In the genomic region with DNA sequence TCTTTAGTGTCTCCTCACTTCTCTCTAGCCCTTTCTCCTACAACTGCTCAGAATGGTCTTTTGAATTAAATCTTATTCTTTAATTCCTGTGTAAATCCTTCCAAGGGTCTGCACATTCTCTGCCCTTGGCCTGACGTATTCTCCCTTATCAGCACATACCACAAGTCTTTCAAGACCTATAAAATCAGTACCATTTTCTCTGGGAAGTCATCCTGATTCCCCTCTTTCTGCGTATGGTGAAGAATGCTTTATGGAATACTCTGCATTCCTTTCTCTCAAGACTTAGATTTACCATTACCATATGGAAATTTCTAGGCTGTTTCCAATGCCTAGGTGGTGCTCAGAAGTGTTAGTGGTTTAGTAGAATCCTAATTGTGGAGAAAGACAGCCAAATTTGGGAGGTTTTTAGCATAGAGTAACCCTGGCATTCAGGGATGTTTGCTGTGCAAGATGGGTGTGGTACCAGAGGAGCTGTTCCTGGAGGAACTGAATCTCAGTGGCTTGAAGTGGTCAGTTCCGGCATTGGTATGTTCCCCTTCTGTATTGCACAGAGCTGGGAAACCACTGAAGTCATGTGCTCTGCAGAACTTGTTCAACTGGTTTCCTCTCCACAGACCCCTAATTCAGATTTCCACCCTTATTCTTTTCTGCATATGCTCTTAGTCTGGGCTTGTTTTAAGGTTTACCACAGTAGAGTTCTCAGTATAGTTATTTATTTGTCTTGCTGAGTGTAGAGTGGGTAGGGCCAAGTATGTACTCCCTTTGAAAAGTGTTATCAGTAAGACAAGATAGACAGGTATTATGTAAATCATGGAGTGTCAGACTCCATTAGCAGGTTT, we compare ENCODE assay signal across 8 cellular contexts. TPM values are rescaled to one million over a fixed set of nuclear protein-coding genes. Genes with fewer than 3 reads are reported as not detected.
DNase-seq lines count a peak whose midpoint lies in the region; ATAC-seq, FAIRE-seq and TF ChIP-seq lines count a peak whose summit lies in the region.

No MANE protein-coding gene starts in this region.

- H3K27ac ChIP-seq in ascending aorta (peak overlapping the region; percentile 28 to 30), keratinocyte (ENCODE audit: control insufficient read depth, insufficient read depth, low read length) (peak overlapping the region; percentile 89), upper lobe of right lung (peak overlapping the region; percentile 80)

- H3K9me3 ChIP-seq in ascending aorta (no peaks in the 10 kb centered on the region), keratinocyte (ENCODE audit: control insufficient read depth, low read depth, low read length) (no peaks in the 10 kb centered on the region), upper lobe of right lung (no peaks in the 10 kb centered on the region)

- intact Hi-C loops in ascending aorta (cut with DNase I), result no loop called here
- intact Hi-C loops in upper lobe of right lung (cut with DNase I), result no loop called here

- H3K4me1 ChIP-seq in ascending aorta, result peaks cover 10 to 44% of the 10 kb centered on the region in 2 donors
- H3K4me1 ChIP-seq in keratinocyte (ENCODE audit: control insufficient read depth, extremely low read depth, insufficient read depth, low read length), result peaks cover 45% of the 10 kb centered on the region
- H3K4me1 ChIP-seq in upper lobe of right lung, result peaks cover 60% of the 10 kb centered on the region

- H3K79me2 ChIP-seq in keratinocyte (ENCODE audit: control insufficient read depth, insufficient read depth, low read length), result peaks cover 79% of the 10 kb centered on the region

- no peak for TF ChIP-seq POLR2A in NB4 (IDR thresholded peaks at IDR 0.05; ENCODE audit: extremely low read depth, insufficient read length)

- FAIRE-seq in keratinocyte (lab: Jason Lieb, UNC), result peak; percentile 75

- dilution Hi-C loops in keratinocyte (cut with MboI; ENCODE audit: extremely low pct_ligation_motif_present, low sequenced_read_pairs), result no loop called here

- H3K27me3 ChIP-seq in ascending aorta (no peaks in the 10 kb centered on the region), keratinocyte (ENCODE audit: control insufficient read depth, extremely low read depth, insufficient read depth, low read length) (no peaks in the 10 kb centered on the region), upper lobe of right lung (no peaks in the 10 kb centered on the region)

- peak overlapping the region; percentile 97 for H3K4me2 ChIP-seq in keratinocyte (ENCODE audit: control insufficient read depth, extremely low read depth, insufficient read depth, low read depth, low read length)

- H3K9me1 ChIP-seq in keratinocyte (ENCODE audit: control insufficient read depth, extremely low read depth, insufficient read depth, low read length), result no peaks in the 10 kb centered on the region

- POLR2A ChIA-PET in HEK293T (lab: Yijun Ruan, JAX), result interaction anchor here (1.2 to 2.6 kb wide), 2 partner anchors 12 to 24 kb away, joined by 5 to 17 read pairs; partner anchors contain the start of gene IQGAP1

- no peaks in the 10 kb centered on the region for H3K36me3 ChIP-seq in ascending aorta
- H3K36me3 ChIP-seq in keratinocyte (ENCODE audit: control insufficient read depth in 2 of 2, extremely low read depth in 1 of 2, insufficient read depth in 2 of 2, low read length in 2 of 2), result peaks cover 2 to 4% of the 10 kb centered on the region in 2 experiments
- H3K36me3 ChIP-seq in upper lobe of right lung, result no peaks in the 10 kb centered on the region

- ATAC-seq in GM18502 (IDR thresholded peaks at IDR 0.05; ENCODE audit: poor library complexity, unreplicated experiment) (peak; percentile 95), upper lobe of right lung (peak; percentile 98)

- CTCF ChIA-PET in HEK293T (lab: Yijun Ruan, JAX), result interaction anchor here (0.6 to 1.0 kb wide), 2 partner anchors 9 to 496 kb away, joined by 3 to 4 read pairs; no protein-coding TSS in a partner anchor

- peaks cover 3% of the 10 kb centered on the region for H4K20me1 ChIP-seq in keratinocyte (ENCODE audit: control insufficient read depth, extremely low read depth, insufficient read depth, low read length)

- TF ChIP-seq CTCF in NB4 (IDR thresholded peaks at IDR 0.05; ENCODE audit: low read depth, low read length) (no peak), ascending aorta (IDR thresholded peaks at IDR 0.05) (no peak), keratinocyte (optimal IDR thresholded peaks at IDR 0.05 in 1 of 3, IDR thresholded peaks at IDR 0.05 in 1 of 3, conservative IDR thresholded peaks at IDR 0.05 in 1 of 3; ENCODE audit: extremely low read depth in 1 of 3, insufficient read depth in 2 of 3, low read length in 3 of 3) (no peak), upper lobe of right lung (IDR thresholded peaks at IDR 0.05) (no peak)

- no peak overlapping the region for H2AFZ ChIP-seq in keratinocyte (ENCODE audit: control insufficient read depth, low read length)

- H3K4me3 ChIP-seq in NB4 (ENCODE audit: low read depth, low read length) (no peak overlapping the region), ascending aorta (no peak overlapping the region), keratinocyte (ENCODE audit: control insufficient read depth in 2 of 3, extremely low read depth in 1 of 3, insufficient read depth in 2 of 3, low read depth in 1 of 3, low read length in 3 of 3) (peak overlapping the region in 2 of 3 experiments; percentile 49 to 62), upper lobe of right lung (peak overlapping the region; percentile 9)

- peak overlapping the region; percentile 48 for H3K9ac ChIP-seq in keratinocyte (ENCODE audit: control insufficient read depth, extremely low read depth, insufficient read depth, low read length)

- DNase-seq in HEK293T (ENCODE audit: extremely low spot score), result peak; percentile 14
- peak; percentile 80 for DNase-seq in NB4 (ENCODE audit: low read depth)
- peak in 1 of 2 donors; percentile 71 for DNase-seq in ascending aorta (ENCODE audit: low spot score in 2 of 2)
- DNase-seq in keratinocyte (ENCODE audit: low read depth, low spot score), result peak; percentile 70
- no peak for DNase-seq in upper lobe of right lung
- DNase-seq in UCSD-AML1 (lab: John Stamatoyannopoulos, UW; ENCODE audit: unreplicated experiment), result no peak
- DNase-seq in T1000 (lab: John Stamatoyannopoulos, UW), result no peak

TF ChIP-seq in HEK293T, 16 proteins besides CTCF, POLR2A, EP300 and RAD21:
- TF ChIP-seq NFRKB (IDR thresholded peaks at IDR 0.05) (no peak), PKNOX1 (IDR thresholded peaks at IDR 0.05) (no peak), SP1 (IDR thresholded peaks at IDR 0.05) (no peak), CTBP1 (IDR thresholded peaks at IDR 0.05; ENCODE audit: borderline replicate concordance) (no peak), FOXK2 (IDR thresholded peaks at IDR 0.05) (no peak), FOXM1 (IDR thresholded peaks at IDR 0.05; ENCODE audit: borderline replicate concordance) (no peak), ELF4 (IDR thresholded peaks at IDR 0.05) (no peak), L3MBTL2 (conservative IDR thresholded peaks at IDR 0.05) (no peak), ZNF384 (IDR thresholded peaks at IDR 0.05) (no peak), HDGF (IDR thresholded peaks at IDR 0.05; ENCODE audit: borderline replicate concordance) (no peak), BHLHE40 (IDR thresholded peaks at IDR 0.05; ENCODE audit: borderline replicate concordance) (no peak)
TF ChIP-seq in HEK293T: peak in this region for 0.

RNA-seq across cellular contexts. Expression of gene IQGAP1, which starts 24.5 kb away (rescaled TPM):
- total RNA-seq in ascending aorta (99.1 TPM), upper lobe of right lung (256 TPM)
- polyA plus RNA-seq in keratinocyte, result 219 to 310 TPM (median 253 TPM) in 3 replicates
- 1,067 TPM for polyA plus RNA-seq in keratinocyte (2011; ENCODE audit: low read depth)
- polyA plus RNA-seq in keratinocyte (2011; cell fraction: cytosol; rRNA removed), result 127 and 198 TPM in 2 replicates
- polyA plus RNA-seq in keratinocyte (2011; cell fraction: nucleus; rRNA removed), result 543 and 692 TPM in 2 replicates
- polyA plus RNA-seq in keratinocyte (2012; ENCODE audit: low replicate concordance), result 163 and 252 TPM in 2 replicates
- polyA minus RNA-seq in keratinocyte, result 189 to 616 TPM (median 435 TPM) in 3 replicates
- polyA minus RNA-seq in keratinocyte (2011; cell fraction: cytosol; rRNA and poly(A)+ RNA removed), result 205 TPM
- 533 and 899 TPM in 2 replicates for polyA minus RNA-seq in keratinocyte (2011; cell fraction: nucleus; rRNA and poly(A)+ RNA removed)

Comparison
In these comparisons a context has a peak if more than half of its experiments do, and no peak if none do; other contexts are left out.
1. DNase-seq: peak in HEK293T (single experiment), NB4 (single experiment) and keratinocyte (single experiment); none in upper lobe of right lung (single experiment), UCSD-AML1 (single experiment) and T1000 (single experiment).
2. H3K4me3 ChIP-seq: peak in keratinocyte (2 of 3) and upper lobe of right lung (single experiment); none in NB4 (single experiment) and ascending aorta (0 of 2).
3. H3K27ac ChIP-seq: peak in every context shown above with its lines; median percentile 89 in keratinocyte; 80 in upper lobe of right lung; 29 in ascending aorta.